In the genomic region with DNA sequence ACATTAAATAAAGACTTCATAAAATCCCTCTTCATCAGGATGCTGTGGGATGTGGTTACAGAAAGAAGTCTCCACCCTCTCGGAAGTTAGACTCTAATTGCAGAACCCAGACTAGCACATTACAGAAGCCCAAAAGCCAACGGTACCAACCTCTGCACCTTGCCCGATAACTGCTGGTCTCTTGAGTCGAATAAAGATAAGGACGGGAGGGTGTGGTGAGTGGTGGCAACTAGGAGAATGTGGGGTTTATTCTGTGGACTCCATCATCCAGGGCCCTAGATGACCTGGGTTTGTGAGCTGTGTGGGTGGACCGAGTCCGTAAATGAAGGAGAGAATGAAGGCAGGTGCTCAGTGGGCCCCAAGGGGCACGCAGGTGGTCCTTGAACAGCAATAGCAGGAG, we compare ENCODE assay signal across 22 cellular contexts.
"Had no signal": no experiment of that assay in that cellular context is flagged by ENCODE, and none has a peak within 500 bp of the region (broad histone marks: within the 10 kb centered on the region; RNA-seq: fewer than 3 reads in every experiment).

No MANE protein-coding gene starts in this region.

- DNase-seq: activated CD4-positive, alpha-beta T cell treated with anti-CD3 and anti-CD28 coated beads for 48 hours; activated CD4-positive, alpha-beta T cell treated with anti-CD3 and anti-CD28 coated beads, Interleukin-2, amount 50 U/mL, for 48 hours; activated CD8-positive, alpha-beta memory T cell treated with anti-CD3 and anti-CD28 coated beads, Interleukin-2, amount 10 ng/mL, durations not matched to agents 7 days and 5 days; activated effector memory CD4-positive, alpha-beta T cell treated with anti-CD3 and anti-CD28 coated beads, Interleukin-2, amount 50 U/mL, for 16 hours; activated naive CD4-positive, alpha-beta T cell treated with Interleukin-2 at 50 U/mL for 16 hours; activated naive CD8-positive, alpha-beta T cell treated with anti-CD3 and anti-CD28 coated beads, Interleukin-2, amount 50 U/mL, for 24 hours; activated T-cell treated with anti-CD3 and anti-CD28 coated beads, Interleukin-2, amount 50 U/mL, for 24 hours; amniotic stem cell; Kasumi-1; NCI-H1105 treated with DMSO at 0.1 percent for 48 hours; NCI-H1436 treated with DMSO at 0.1 percent for 48 hours; NCI-H187; NCI-H2081; NCI-H510A treated with DMSO at 0.1 percent for 48 hours; NCI-H69; PC-9; SHP77 treated with DMSO at 0.1 percent for 48 hours; WERI-Rb-1 had no signal

- H3K4me3 Mint-ChIP-seq: activated CD8-positive, alpha-beta memory T cell treated with anti-CD3 and anti-CD28 coated beads, Interleukin-2, amount 10 ng/mL, durations not matched to agents 7 days and 5 days; activated naive CD8-positive, alpha-beta T cell treated with anti-CD3 and anti-CD28 coated beads, Interleukin-2, amount 50 U/mL, for 24 hours; activated T-cell treated with anti-CD3 and anti-CD28 coated beads, Interleukin-2, amount 50 U/mL, for 24 hours; T-helper 1 cell treated with Interleukin-12 subunit alpha and Interleukin-12 subunit beta and Interleukin-4 antibody, amounts not matched to agents 30 μg/mL and 1 μg/mL, for 36 hours had no signal

- H3K9me3 Mint-ChIP-seq: activated naive CD8-positive, alpha-beta T cell treated with anti-CD3 and anti-CD28 coated beads, Interleukin-2, amount 50 U/mL, for 24 hours had no signal

- H3K36me3 ChIP-seq: WERI-Rb-1 had no signal

- H3K36me3 Mint-ChIP-seq: activated naive CD4-positive, alpha-beta T cell treated with anti-CD3 and anti-CD28 coated beads, Interleukin-2, amount 50 U/mL, for 72 hours; brain had no signal

- H3K27me3 Mint-ChIP-seq: activated CD8-positive, alpha-beta memory T cell treated with anti-CD3 and anti-CD28 coated beads, Interleukin-2, amount 10 ng/mL, durations not matched to agents 7 days and 5 days; activated naive CD8-positive, alpha-beta T cell treated with anti-CD3 and anti-CD28 coated beads, Interleukin-2, amount 50 U/mL, for 24 hours; activated T-cell treated with anti-CD3 and anti-CD28 coated beads, Interleukin-2, amount 50 U/mL, for 24 hours; brain had no signal

- H3K27ac Mint-ChIP-seq: activated CD8-positive, alpha-beta memory T cell treated with anti-CD3 and anti-CD28 coated beads, Interleukin-2, amount 10 ng/mL, durations not matched to agents 7 days and 5 days; activated naive CD4-positive, alpha-beta T cell treated with anti-CD3 and anti-CD28 coated beads, Interleukin-2, amount 50 U/mL, for 72 hours; activated naive CD8-positive, alpha-beta T cell treated with anti-CD3 and anti-CD28 coated beads, Interleukin-2, amount 50 U/mL, for 24 hours; activated T-cell treated with anti-CD3 and anti-CD28 coated beads, Interleukin-2, amount 50 U/mL, for 24 hours; T-helper 1 cell treated with Interleukin-12 subunit alpha and Interleukin-12 subunit beta and Interleukin-4 antibody, amounts not matched to agents 30 μg/mL and 1 μg/mL, for 36 hours had no signal

- ATAC-seq: activated CD8-positive, alpha-beta memory T cell treated with anti-CD3 and anti-CD28 coated beads, Interleukin-2, amount 10 ng/mL, durations not matched to agents 7 days and 5 days; activated naive CD4-positive, alpha-beta T cell treated with anti-CD3 and anti-CD28 coated beads, Interleukin-2, amount 50 U/mL, for 72 hours; activated naive CD8-positive, alpha-beta T cell treated with anti-CD3 and anti-CD28 coated beads, Interleukin-2, amount 50 U/mL, for 24 hours; K562 had no signal

- H3K4me3 ChIP-seq: K562, PC-9 had no signal

- H3K27ac ChIP-seq: PC-9, WERI-Rb-1 had no signal
